ENCODE assay signal across 1 cellular context in the genomic region with DNA sequence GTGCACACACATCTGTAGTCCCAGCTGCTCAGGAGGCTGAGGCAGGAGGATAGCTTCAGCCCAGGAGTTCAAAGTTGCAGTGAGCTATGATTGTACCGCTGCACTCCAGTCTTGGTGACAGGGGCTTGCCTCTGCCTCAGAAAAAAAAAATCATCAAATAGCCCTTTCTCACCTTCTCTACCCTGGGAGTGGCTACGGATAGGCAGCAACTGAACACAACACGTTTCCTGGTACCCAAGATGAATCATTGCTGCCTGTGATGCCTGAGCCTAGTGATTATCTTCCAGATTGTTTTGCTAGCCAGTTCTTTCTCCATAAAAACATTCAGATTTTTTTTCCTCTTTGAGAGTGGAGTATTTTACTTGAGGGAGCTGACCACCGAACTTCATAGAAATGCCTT.
TF ChIP-seq lines count a peak whose summit lies in the region.

No MANE protein-coding gene starts in this region.

TF ChIP-seq in WTC11, 78 proteins besides CTCF, POLR2A, EP300 and RAD21 (continued from another document):
- TF ChIP-seq, protein P1, sequence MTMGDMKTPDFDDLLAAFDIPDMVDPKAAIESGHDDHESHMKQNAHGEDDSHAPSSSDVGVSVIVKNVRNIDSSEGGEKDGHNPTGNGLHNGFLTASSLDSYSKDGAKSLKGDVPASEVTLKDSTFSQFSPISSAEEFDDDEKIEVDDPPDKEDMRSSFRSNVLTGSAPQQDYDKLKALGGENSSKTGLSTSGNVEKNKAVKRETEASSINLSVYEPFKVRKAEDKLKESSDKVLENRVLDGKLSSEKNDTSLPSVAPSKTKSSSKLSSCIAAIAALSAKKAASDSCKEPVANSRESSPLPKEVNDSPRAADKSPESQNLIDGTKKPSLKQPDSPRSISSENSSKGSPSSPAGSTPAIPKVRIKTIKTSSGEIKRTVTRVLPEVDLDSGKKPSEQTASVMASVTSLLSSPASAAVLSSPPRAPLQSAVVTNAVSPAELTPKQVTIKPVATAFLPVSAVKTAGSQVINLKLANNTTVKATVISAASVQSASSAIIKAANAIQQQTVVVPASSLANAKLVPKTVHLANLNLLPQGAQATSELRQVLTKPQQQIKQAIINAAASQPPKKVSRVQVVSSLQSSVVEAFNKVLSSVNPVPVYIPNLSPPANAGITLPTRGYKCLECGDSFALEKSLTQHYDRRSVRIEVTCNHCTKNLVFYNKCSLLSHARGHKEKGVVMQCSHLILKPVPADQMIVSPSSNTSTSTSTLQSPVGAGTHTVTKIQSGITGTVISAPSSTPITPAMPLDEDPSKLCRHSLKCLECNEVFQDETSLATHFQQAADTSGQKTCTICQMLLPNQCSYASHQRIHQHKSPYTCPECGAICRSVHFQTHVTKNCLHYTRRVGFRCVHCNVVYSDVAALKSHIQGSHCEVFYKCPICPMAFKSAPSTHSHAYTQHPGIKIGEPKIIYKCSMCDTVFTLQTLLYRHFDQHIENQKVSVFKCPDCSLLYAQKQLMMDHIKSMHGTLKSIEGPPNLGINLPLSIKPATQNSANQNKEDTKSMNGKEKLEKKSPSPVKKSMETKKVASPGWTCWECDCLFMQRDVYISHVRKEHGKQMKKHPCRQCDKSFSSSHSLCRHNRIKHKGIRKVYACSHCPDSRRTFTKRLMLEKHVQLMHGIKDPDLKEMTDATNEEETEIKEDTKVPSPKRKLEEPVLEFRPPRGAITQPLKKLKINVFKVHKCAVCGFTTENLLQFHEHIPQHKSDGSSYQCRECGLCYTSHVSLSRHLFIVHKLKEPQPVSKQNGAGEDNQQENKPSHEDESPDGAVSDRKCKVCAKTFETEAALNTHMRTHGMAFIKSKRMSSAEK (CRISPR knock-in tag; IDR thresholded peaks at IDR 0.05; ENCODE audit: borderline replicate concordance) = no peak
- TF ChIP-seq, protein P2, sequence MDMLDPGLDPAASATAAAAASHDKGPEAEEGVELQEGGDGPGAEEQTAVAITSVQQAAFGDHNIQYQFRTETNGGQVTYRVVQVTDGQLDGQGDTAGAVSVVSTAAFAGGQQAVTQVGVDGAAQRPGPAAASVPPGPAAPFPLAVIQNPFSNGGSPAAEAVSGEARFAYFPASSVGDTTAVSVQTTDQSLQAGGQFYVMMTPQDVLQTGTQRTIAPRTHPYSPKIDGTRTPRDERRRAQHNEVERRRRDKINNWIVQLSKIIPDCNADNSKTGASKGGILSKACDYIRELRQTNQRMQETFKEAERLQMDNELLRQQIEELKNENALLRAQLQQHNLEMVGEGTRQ (CRISPR knock-in tag; IDR thresholded peaks at IDR 0.05) = no peak
- TF ChIP-seq, protein P3, sequence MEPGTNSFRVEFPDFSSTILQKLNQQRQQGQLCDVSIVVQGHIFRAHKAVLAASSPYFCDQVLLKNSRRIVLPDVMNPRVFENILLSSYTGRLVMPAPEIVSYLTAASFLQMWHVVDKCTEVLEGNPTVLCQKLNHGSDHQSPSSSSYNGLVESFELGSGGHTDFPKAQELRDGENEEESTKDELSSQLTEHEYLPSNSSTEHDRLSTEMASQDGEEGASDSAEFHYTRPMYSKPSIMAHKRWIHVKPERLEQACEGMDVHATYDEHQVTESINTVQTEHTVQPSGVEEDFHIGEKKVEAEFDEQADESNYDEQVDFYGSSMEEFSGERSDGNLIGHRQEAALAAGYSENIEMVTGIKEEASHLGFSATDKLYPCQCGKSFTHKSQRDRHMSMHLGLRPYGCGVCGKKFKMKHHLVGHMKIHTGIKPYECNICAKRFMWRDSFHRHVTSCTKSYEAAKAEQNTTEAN (CRISPR knock-in tag; IDR thresholded peaks at IDR 0.05) = no peak
